In genomic region chrX:17860811-17861495, GRCh38 we compare ENCODE assay signal across 9 cellular contexts. TPM values are rescaled to one million over a fixed set of nuclear protein-coding genes. Genes with fewer than 3 reads are reported as not detected.
DNase-seq lines count a peak whose midpoint lies in the region; ATAC-seq, FAIRE-seq and TF ChIP-seq lines count a peak whose summit lies in the region.
"Had no signal": no experiment of that assay in that cellular context is flagged by ENCODE, and none has a peak within 500 bp of the region (broad histone marks: within the 10 kb centered on the region; RNA-seq: fewer than 3 reads in every experiment).

Gene RAI2, minus strand, starts transcription at chrX:17861298. Its CDS starts 59,288 bp downstream, at chrX:17802010.

- peaks cover 8% of the 10 kb centered on the region for H3K4me1 Mint-ChIP-seq in CD8-positive, alpha-beta T cell (ENCODE audit: low read depth)

- peak; percentile 66 for ATAC-seq in CD8-positive, alpha-beta T cell
- peak; percentile 72 for ATAC-seq in K562
- ATAC-seq in HG02970 (IDR thresholded peaks at IDR 0.05; ENCODE audit: low FRiP score, unreplicated experiment) = no peak
- ATAC-seq in HG03039 (IDR thresholded peaks at IDR 0.05; ENCODE audit: unreplicated experiment) = no peak
- ATAC-seq in GM19023 (IDR thresholded peaks at IDR 0.05; ENCODE audit: unreplicated experiment) = no peak
- ATAC-seq: HCT116 had no signal

- in situ Hi-C loops in K562 (cut with MboI) = no loop called here

- no CpG with 5 or more reads among the region's 98 CpGs for WGBS in K562 (ENCODE audit: insufficient coverage, low coverage, missing lambda C conversion rate)

- FAIRE-seq in K562 (lab: Jason Lieb, UNC) = no peak

- intact Hi-C loops in CD8-positive, alpha-beta T cell (cut with DNase I, micrococcal nuclease) = no loop called here
- intact Hi-C loops in K562 (cut with micrococcal nuclease) = no loop called here

- no peaks in the 10 kb centered on the region for H3K36me3 ChIP-seq in CD8-positive, alpha-beta T cell (ENCODE audit: insufficient read depth, low read length)
- H3K36me3 ChIP-seq in K562 (ENCODE audit: control insufficient read depth, insufficient read depth, low read length) = no peaks in the 10 kb centered on the region

- no peak for TF ChIP-seq CTCF in CD8-positive, alpha-beta T cell (IDR thresholded peaks at IDR 0.05)
- TF ChIP-seq CTCF in K562 (IDR thresholded peaks at IDR 0.05 in 2 of 3, conservative IDR thresholded peaks at IDR 0.05 in 1 of 3; ENCODE audit: insufficient read depth in 2 of 3, low read depth in 1 of 3, low read length in 3 of 3) = peak in 1 of 3 experiments; percentile 31; a peak in 1 of 6 replicates

- H2AFZ ChIP-seq in K562 (ENCODE audit: low read depth, low read length) = no peak within 1 kb of the TSS

- TF ChIP-seq EP300 in K562 (IDR thresholded peaks at IDR 0.05; ENCODE audit: low read length) = no peak

- no peaks in the 10 kb centered on the region for H3K79me2 ChIP-seq in K562 (ENCODE audit: control insufficient read depth, insufficient read depth, low read length)

- no peaks in the 10 kb centered on the region for H3K9me1 ChIP-seq in K562 (ENCODE audit: control insufficient read depth, insufficient read depth, low read length)

- H3K27ac ChIP-seq in CD8-positive, alpha-beta T cell (ENCODE audit: low read depth, low read length) = no peak within 1 kb of the TSS
- no peak within 1 kb of the TSS for H3K27ac ChIP-seq in K562 (ENCODE audit: extremely low read depth, low read depth, low read length)

- H4K20me1 ChIP-seq in K562 (replicated peaks; ENCODE audit: control insufficient read depth, insufficient read depth, low read length) = no peaks in the 10 kb centered on the region

- CTCF ChIA-PET in CD8-positive, alpha-beta T cell (lab: Charles Lee) = interaction anchor here (1.1 kb wide), 1 partner anchor 16 kb away, joined by 3 read pairs; no protein-coding TSS in a partner anchor
- CTCF ChIA-PET in K562 (lab: Yijun Ruan, JAX; ENCODE audit: low intra/inter-chr PET ratio) = no interaction called here

- no peak for TF ChIP-seq POLR2A in K562 (conservative IDR thresholded peaks at IDR 0.05)

- H3K36me3 Mint-ChIP-seq in CD8-positive, alpha-beta T cell = no peaks in the 10 kb centered on the region

- peaks cover 26% of the 10 kb centered on the region for H3K27me3 Mint-ChIP-seq in CD8-positive, alpha-beta T cell (ENCODE audit: low read depth)

- no peaks in the 10 kb centered on the region for H3K4me1 ChIP-seq in CD8-positive, alpha-beta T cell (ENCODE audit: insufficient read depth, low read length)
- peaks cover 0 to 10% of the 10 kb centered on the region in 2 experiments; a peak in 2 of 5 replicates for H3K4me1 ChIP-seq in K562 (replicated peaks in 1 of 2; ENCODE audit: control insufficient read depth in 2 of 2, insufficient read depth in 2 of 2, low read length in 2 of 2)

- H3K9me3 ChIP-seq in CD8-positive, alpha-beta T cell (ENCODE audit: low read length) = no peaks in the 10 kb centered on the region
- H3K9me3 ChIP-seq in K562 (replicated peaks; ENCODE audit: control insufficient read depth, insufficient read depth, low read depth, low read length) = no peaks in the 10 kb centered on the region

- H3K9ac ChIP-seq in K562 (ENCODE audit: insufficient read depth in 1 of 2, low read depth in 2 of 2, low read length in 2 of 2) = no peak within 1 kb of the TSS

- H3K4me3 ChIP-seq in CD8-positive, alpha-beta T cell (ENCODE audit: low read depth, low read length) = peak within 1 kb of the TSS; percentile 57
- H3K4me3 ChIP-seq in K562 = no peak within 1 kb of the TSS

- peak within 1 kb of the TSS; percentile 80 for H3K4me3 Mint-ChIP-seq in CD8-positive, alpha-beta T cell

- no peak for TF ChIP-seq RAD21 in K562 (CRISPR knock-in tag; conservative IDR thresholded peaks at IDR 0.05 in 1 of 2, IDR thresholded peaks at IDR 0.05 in 1 of 2)

- H3K27ac Mint-ChIP-seq in CD8-positive, alpha-beta T cell = no peak within 1 kb of the TSS

- no peaks in the 10 kb centered on the region for H3K9me3 Mint-ChIP-seq in CD8-positive, alpha-beta T cell

- no peak within 1 kb of the TSS for H3K4me2 ChIP-seq in K562 (ENCODE audit: insufficient read depth, low read length)

- no TSS peak for BruUV-seq in K562 (replicated peaks; lab: Mats Ljungman, UMichigan)

- DNase-seq in CD8-positive, alpha-beta T cell = peak in 6 of 7 experiments; percentile 13 to 52 (median 32)
- DNase-seq in NCI-H69 (lab: John Stamatoyannopoulos, UW) = peak; percentile 66
- DNase-seq in K562 (ENCODE audit: extremely low read depth in 1 of 4, low spot score in 3 of 4) = peak; percentile 8 to 60 (median 37)
- peak; percentile 69 for DNase-seq in left kidney (ENCODE audit: low read depth, low spot score)
- DNase-seq in stimulated activated CD8-positive, alpha-beta memory T cell treated with anti-CD3 and anti-CD28 coated beads, Interleukin-12 subunit alpha, Interleukin-12 subunit beta, amount 100 ng/mL, for 4 hours (ENCODE audit: low read depth) = peak; percentile 8

- POLR2A ChIA-PET in CD8-positive, alpha-beta T cell (lab: Charles Lee) = no interaction called here
- POLR2A ChIA-PET in K562 (lab: Yijun Ruan, JAX) = no interaction called here

- no peaks in the 10 kb centered on the region for H3K27me3 ChIP-seq in CD8-positive, alpha-beta T cell (ENCODE audit: insufficient read depth, low read length)
- H3K27me3 ChIP-seq in K562 (ENCODE audit: control insufficient read depth in 2 of 2, insufficient read depth in 2 of 2, low read length in 2 of 2) = peaks cover 4 to 18% of the 10 kb centered on the region in 2 experiments; a peak in 4 of 5 replicates

TF ChIP-seq in K562, 482 proteins besides CTCF, POLR2A, EP300 and RAD21:
- TF ChIP-seq STAT5B (CRISPR knock-in tag; IDR thresholded peaks at IDR 0.05) (no peak), ZFP36 (IDR thresholded peaks at IDR 0.05; ENCODE audit: low read depth, low read length, partially characterized antibody) (peak; percentile 49), ZNF384 (IDR thresholded peaks at IDR 0.05; ENCODE audit: low read depth, low read length) (no peak), ZBTB43 (CRISPR knock-in tag; IDR thresholded peaks at IDR 0.05) (no peak)

RNA-seq across cellular contexts. Expression of gene RAI2, which starts in this region (rescaled TPM):
- 1 to 10 TPM; 1.1 to 1.9 TPM for total RNA-seq in CD8-positive, alpha-beta T cell
- total RNA-seq in K562 (2011; cell fraction: chromatin; rRNA removed; ENCODE audit: low replicate concordance) = not detected in 2 replicates
- total RNA-seq in K562 (2011; cell fraction: nucleolus; rRNA removed) = not detected in 2 replicates
- not detected in 2 replicates for total RNA-seq in K562 (2011; cell fraction: nucleoplasm; rRNA removed)
- total RNA-seq in K562 (2014; rRNA removed) = not detected in 2 replicates
- not detected in 2 replicates for total RNA-seq in K562 (2014; rRNA removed; fragmentation: Illumina TruSeq; extraction: Trizol)
- total RNA-seq in K562 (2015; rRNA removed; fragmentation: Illumina TruSeq; extraction: Trizol) = not detected in 2 replicates
- not detected in 2 replicates for total RNA-seq in K562 (2021)
- not detected in 2 replicates for polyA plus RNA-seq in K562 (2011; rRNA removed)
- polyA plus RNA-seq in K562 (2011; cell fraction: cytosol; rRNA removed) = not detected in 2 replicates
- not detected in 2 replicates for polyA plus RNA-seq in K562 (2011; cell fraction: nucleus; rRNA removed)
- not detected in 2 replicates for polyA plus RNA-seq in K562 (2012)
- polyA plus RNA-seq in K562 (2014; fragmentation: Illumina TruSeq; extraction: Trizol) = not detected in 2 replicates
- not detected for polyA plus RNA-seq in K562 (2014; fragmentation: Nextera tagmentation; extraction: Ambion mirVana)
- not detected in 2 replicates for polyA plus RNA-seq in K562 (2014; rRNA removed)
- not detected in 2 replicates for polyA minus RNA-seq in K562 (2011; rRNA and poly(A)+ RNA removed)
- polyA minus RNA-seq in K562 (2011; cell fraction: cytosol; rRNA and poly(A)+ RNA removed) = not detected in 2 replicates
- not detected in 2 replicates for polyA minus RNA-seq in K562 (2011; cell fraction: nucleus; rRNA and poly(A)+ RNA removed)

Comparison
In these comparisons a context has a peak if more than half of its experiments do, and no peak if none do; other contexts are left out.
1. Peak in DNase-seq and ATAC-seq in K562; RNA of the gene not detected or under 1 TPM.
2. DNase-seq: peak in every context shown above with its lines; median percentile 69 in left kidney; 66 in NCI-H69; 37 in K562; 32 in CD8-positive, alpha-beta T cell; 8 in stimulated activated CD8-positive, alpha-beta memory T cell treated with anti-CD3 and anti-CD28 coated beads, Interleukin-12 subunit alpha, Interleukin-12 subunit beta, amount 100 ng/mL, for 4 hours.